In the genomic region with DNA sequence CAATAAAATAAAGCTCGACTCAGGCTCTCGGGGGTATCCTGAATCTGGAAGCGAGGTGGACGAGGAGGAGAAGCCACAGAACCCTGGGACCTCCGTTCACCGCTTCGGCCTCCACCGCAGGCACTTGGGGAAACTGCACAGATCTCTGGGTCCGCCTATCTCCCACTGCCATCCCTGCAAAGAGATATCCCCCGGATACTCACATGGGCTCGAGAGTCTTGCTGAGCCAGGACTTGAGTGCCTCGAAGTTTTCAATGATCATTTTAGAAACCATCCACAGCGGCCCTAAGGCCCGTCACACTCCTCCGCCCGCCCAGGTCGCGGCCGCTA, we compare ENCODE assay signal across 8 cellular contexts. TPM values are rescaled to one million over a fixed set of nuclear protein-coding genes. Genes with fewer than 3 reads are reported as not detected.
DNase-seq lines count a peak whose midpoint lies in the region; ATAC-seq and TF ChIP-seq lines count a peak whose summit lies in the region.

No MANE protein-coding gene starts in this region.

- peak overlapping the region; percentile 100 for H3K27ac ChIP-seq in hepatocyte

- no peaks in the 10 kb centered on the region for H3K9me2 ChIP-seq in hepatocyte (replicated peaks; ENCODE audit: insufficient read depth)

- POLR2A ChIA-PET in activated naive CD8-positive, alpha-beta T cell treated with anti-CD3 and anti-CD28 coated beads, Interleukin-2, amount 10 ng/mL, durations not matched to agents 7 days and 5 days (lab: Charles Lee), result interaction anchor here (1.0 to 3.4 kb wide), 2 partner anchors 12 to 79 kb away, joined by 3 to 18 read pairs; no protein-coding TSS in a partner anchor

- peaks cover 39% of the 10 kb centered on the region for H3K4me1 Mint-ChIP-seq in activated naive CD8-positive, alpha-beta T cell treated with anti-CD3 and anti-CD28 coated beads, Interleukin-2, amount 10 ng/mL, durations not matched to agents 7 days and 5 days
- H3K4me1 Mint-ChIP-seq in activated naive CD8-positive, alpha-beta T cell treated with anti-CD3 and anti-CD28 coated beads, Interleukin-2, amount 50 U/mL, for 24 hours, result peaks cover 48% of the 10 kb centered on the region

- H3K27ac Mint-ChIP-seq in activated naive CD8-positive, alpha-beta T cell treated with anti-CD3 and anti-CD28 coated beads, Interleukin-2, amount 10 ng/mL, durations not matched to agents 7 days and 5 days, result no peak overlapping the region
- H3K27ac Mint-ChIP-seq in activated naive CD8-positive, alpha-beta T cell treated with anti-CD3 and anti-CD28 coated beads, Interleukin-2, amount 50 U/mL, for 24 hours, result no peak overlapping the region

- H3K27me3 Mint-ChIP-seq in activated naive CD8-positive, alpha-beta T cell treated with anti-CD3 and anti-CD28 coated beads, Interleukin-2, amount 10 ng/mL, durations not matched to agents 7 days and 5 days, result no peaks in the 10 kb centered on the region
- no peaks in the 10 kb centered on the region for H3K27me3 Mint-ChIP-seq in activated naive CD8-positive, alpha-beta T cell treated with anti-CD3 and anti-CD28 coated beads, Interleukin-2, amount 50 U/mL, for 24 hours

- H3K79me2 ChIP-seq in hepatocyte, result peaks cover 65% of the 10 kb centered on the region

- peak overlapping the region; percentile 80 for H3K4me2 ChIP-seq in hepatocyte

- H2AFZ ChIP-seq in hepatocyte, result peak overlapping the region; percentile 92

- H3K36me3 ChIP-seq in hepatocyte (replicated peaks; ENCODE audit: insufficient read depth, low read depth), result no peaks in the 10 kb centered on the region

- peak overlapping the region; percentile 89 for H3K4me3 ChIP-seq in hepatocyte

- H3K9me3 Mint-ChIP-seq in activated naive CD8-positive, alpha-beta T cell treated with anti-CD3 and anti-CD28 coated beads, Interleukin-2, amount 10 ng/mL, durations not matched to agents 7 days and 5 days, result no peaks in the 10 kb centered on the region
- H3K9me3 Mint-ChIP-seq in activated naive CD8-positive, alpha-beta T cell treated with anti-CD3 and anti-CD28 coated beads, Interleukin-2, amount 50 U/mL, for 24 hours, result no peaks in the 10 kb centered on the region

- no peak for DNase-seq in activated naive CD8-positive, alpha-beta T cell treated with anti-CD3 and anti-CD28 coated beads, Interleukin-2, amount 10 ng/mL, durations not matched to agents 7 days and 5 days
- no peak for DNase-seq in activated naive CD8-positive, alpha-beta T cell treated with anti-CD3 and anti-CD28 coated beads, Interleukin-2, amount 50 U/mL, for 24 hours
- DNase-seq in SK-N-DZ (ENCODE audit: low spot score) (peak; percentile 20), hepatocyte (ENCODE audit: low spot score) (no peak), DMS79 (lab: John Stamatoyannopoulos, UW) (no peak), inferior parietal cortex (ENCODE audit: extremely low spot score) (no peak)
- no peak for DNase-seq in stimulated activated naive CD8-positive, alpha-beta T cell treated with anti-CD3 and anti-CD28 coated beads, Interleukin-15, Interleukin-2, amounts not matched to agents 100 U/mL and 50 U/mL, for 24 hours

- H3K4me1 ChIP-seq in hepatocyte (ENCODE audit: insufficient read depth), result peaks cover 39% of the 10 kb centered on the region

- peak; percentile 49 for ATAC-seq in activated naive CD8-positive, alpha-beta T cell treated with anti-CD3 and anti-CD28 coated beads, Interleukin-2, amount 10 ng/mL, durations not matched to agents 7 days and 5 days (ENCODE audit: low read depth)
- ATAC-seq in activated naive CD8-positive, alpha-beta T cell treated with anti-CD3 and anti-CD28 coated beads, Interleukin-2, amount 50 U/mL, for 24 hours, result no peak
- ATAC-seq in HG03095 (IDR thresholded peaks at IDR 0.05; ENCODE audit: unreplicated experiment), result peak; percentile 36
- peak; percentile 47 for ATAC-seq in stimulated activated naive CD8-positive, alpha-beta T cell treated with anti-CD3 and anti-CD28 coated beads, Interleukin-15, Interleukin-2, amounts not matched to agents 100 U/mL and 50 U/mL, for 24 hours

- H4K20me1 ChIP-seq in hepatocyte (ENCODE audit: insufficient read depth, poor library complexity, severe bottlenecking), result peaks cover 43% of the 10 kb centered on the region

- no peaks in the 10 kb centered on the region for H3K27me3 ChIP-seq in hepatocyte

- under 1% methylated on average over 16 of the region's 19 CpGs for WGBS in hepatocyte (ENCODE audit: low lambda C conversion rate, missing lambda C conversion rate)

- no peaks in the 10 kb centered on the region for H3K9me3 ChIP-seq in hepatocyte (ENCODE audit: low read depth)

- peaks cover 13% of the 10 kb centered on the region for H3K36me3 Mint-ChIP-seq in activated naive CD8-positive, alpha-beta T cell treated with anti-CD3 and anti-CD28 coated beads, Interleukin-2, amount 10 ng/mL, durations not matched to agents 7 days and 5 days
- H3K36me3 Mint-ChIP-seq in activated naive CD8-positive, alpha-beta T cell treated with anti-CD3 and anti-CD28 coated beads, Interleukin-2, amount 50 U/mL, for 24 hours (ENCODE audit: low read depth), result peaks cover 25% of the 10 kb centered on the region

- no peak for TF ChIP-seq CTCF in hepatocyte (IDR thresholded peaks at IDR 0.05; ENCODE audit: poor library complexity)

- no peak overlapping the region for H3K4me3 Mint-ChIP-seq in activated naive CD8-positive, alpha-beta T cell treated with anti-CD3 and anti-CD28 coated beads, Interleukin-2, amount 10 ng/mL, durations not matched to agents 7 days and 5 days
- H3K4me3 Mint-ChIP-seq in activated naive CD8-positive, alpha-beta T cell treated with anti-CD3 and anti-CD28 coated beads, Interleukin-2, amount 50 U/mL, for 24 hours, result no peak overlapping the region

RNA-seq across cellular contexts. Expression of a gene that starts 0.6 kb away (rescaled TPM):
- 10 to 100 TPM; 64.8 to 66.1 TPM for total RNA-seq in activated naive CD8-positive, alpha-beta T cell treated with anti-CD3 and anti-CD28 coated beads, Interleukin-2, amount 10 ng/mL, durations not matched to agents 7 days and 5 days
- polyA plus RNA-seq in SK-N-DZ (2014; cell fraction: cytosol; rRNA removed), result 40.1 and 52.0 TPM in 2 replicates
- 96.3 and 128 TPM in 2 replicates for polyA plus RNA-seq in SK-N-DZ (2014; cell fraction: nucleus; rRNA removed)
- 38.8 and 45.9 TPM in 2 replicates for total RNA-seq in hepatocyte
- polyA plus RNA-seq in hepatocyte, result 17.5 and 19.3 TPM in 2 replicates
